2 cellular contexts compared by ENCODE assay signal in the genomic region with DNA sequence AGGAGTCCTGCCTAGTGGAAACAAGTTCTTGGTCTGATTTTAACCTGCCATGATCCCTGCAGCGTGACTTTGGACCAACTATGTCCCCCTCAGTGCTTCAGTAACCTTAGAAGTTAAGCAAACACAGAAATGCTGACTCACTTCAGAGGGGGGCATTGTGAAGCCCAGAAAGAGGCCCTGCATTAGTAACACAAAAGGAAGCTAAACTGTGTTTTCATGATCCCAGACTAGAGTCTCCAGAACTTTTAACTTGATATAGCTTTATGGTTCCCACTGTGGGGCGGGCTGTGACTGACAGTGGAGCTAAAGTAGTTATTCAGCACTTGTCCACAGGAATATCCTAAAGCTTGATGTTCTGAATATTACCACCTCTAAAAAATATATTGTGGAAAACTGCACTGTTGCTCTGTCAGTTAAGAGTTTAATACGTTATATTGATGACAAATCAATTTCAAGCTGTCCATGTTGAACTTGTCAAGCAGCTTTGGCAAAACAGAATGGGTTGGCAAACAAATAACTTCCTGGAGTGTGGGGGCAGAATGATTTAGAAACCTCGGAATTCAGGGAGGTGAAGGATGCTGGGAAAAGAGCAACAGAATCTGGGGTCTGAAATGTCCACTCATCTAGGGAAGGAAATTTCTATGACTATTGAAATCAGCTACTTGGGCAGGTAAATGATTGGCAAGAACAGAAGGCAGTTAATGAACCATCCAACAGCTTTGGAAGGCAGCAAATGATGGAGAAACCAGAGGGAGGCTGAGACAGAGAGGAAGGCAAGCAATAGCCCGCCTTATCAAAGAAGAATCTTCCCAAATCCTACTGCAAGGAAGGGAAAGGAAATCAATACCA.
TF ChIP-seq lines count a peak whose summit lies in the region.

No MANE protein-coding gene starts in this region.

TF ChIP-seq in IMR-90, 13 proteins besides CTCF, POLR2A, EP300 and RAD21 (continued from another document):
- peak; percentile 56; the same call in 1 of the 2 replicates for TF ChIP-seq CEBPB (IDR thresholded peaks at IDR 0.05; ENCODE audit: low read depth, low read length)
- peak; percentile 60; the same call in 1 of the 2 replicates for TF ChIP-seq FOS (IDR thresholded peaks at IDR 0.05; ENCODE audit: low read depth, low read length)
- TF ChIP-seq NFE2L2 (IDR thresholded peaks at IDR 0.05; ENCODE audit: low read depth, low read length) = peak; percentile 97
- TF ChIP-seq MAFK (IDR thresholded peaks at IDR 0.05; ENCODE audit: low read depth, low read length) = peak; percentile 81

TF ChIP-seq in HepG2, 621 proteins besides CTCF, POLR2A, EP300 and RAD21 (continued from another document and continues in another):
- TF ChIP-seq, protein P1, sequence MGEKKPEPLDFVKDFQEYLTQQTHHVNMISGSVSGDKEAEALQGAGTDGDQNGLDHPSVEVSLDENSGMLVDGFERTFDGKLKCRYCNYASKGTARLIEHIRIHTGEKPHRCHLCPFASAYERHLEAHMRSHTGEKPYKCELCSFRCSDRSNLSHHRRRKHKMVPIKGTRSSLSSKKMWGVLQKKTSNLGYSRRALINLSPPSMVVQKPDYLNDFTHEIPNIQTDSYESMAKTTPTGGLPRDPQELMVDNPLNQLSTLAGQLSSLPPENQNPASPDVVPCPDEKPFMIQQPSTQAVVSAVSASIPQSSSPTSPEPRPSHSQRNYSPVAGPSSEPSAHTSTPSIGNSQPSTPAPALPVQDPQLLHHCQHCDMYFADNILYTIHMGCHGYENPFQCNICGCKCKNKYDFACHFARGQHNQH (CRISPR knock-in tag; IDR thresholded peaks at IDR 0.05) = 0 out of 2 replicates have a peak, but pooled peaks have one; percentile 59
- TF ChIP-seq, protein P2, sequence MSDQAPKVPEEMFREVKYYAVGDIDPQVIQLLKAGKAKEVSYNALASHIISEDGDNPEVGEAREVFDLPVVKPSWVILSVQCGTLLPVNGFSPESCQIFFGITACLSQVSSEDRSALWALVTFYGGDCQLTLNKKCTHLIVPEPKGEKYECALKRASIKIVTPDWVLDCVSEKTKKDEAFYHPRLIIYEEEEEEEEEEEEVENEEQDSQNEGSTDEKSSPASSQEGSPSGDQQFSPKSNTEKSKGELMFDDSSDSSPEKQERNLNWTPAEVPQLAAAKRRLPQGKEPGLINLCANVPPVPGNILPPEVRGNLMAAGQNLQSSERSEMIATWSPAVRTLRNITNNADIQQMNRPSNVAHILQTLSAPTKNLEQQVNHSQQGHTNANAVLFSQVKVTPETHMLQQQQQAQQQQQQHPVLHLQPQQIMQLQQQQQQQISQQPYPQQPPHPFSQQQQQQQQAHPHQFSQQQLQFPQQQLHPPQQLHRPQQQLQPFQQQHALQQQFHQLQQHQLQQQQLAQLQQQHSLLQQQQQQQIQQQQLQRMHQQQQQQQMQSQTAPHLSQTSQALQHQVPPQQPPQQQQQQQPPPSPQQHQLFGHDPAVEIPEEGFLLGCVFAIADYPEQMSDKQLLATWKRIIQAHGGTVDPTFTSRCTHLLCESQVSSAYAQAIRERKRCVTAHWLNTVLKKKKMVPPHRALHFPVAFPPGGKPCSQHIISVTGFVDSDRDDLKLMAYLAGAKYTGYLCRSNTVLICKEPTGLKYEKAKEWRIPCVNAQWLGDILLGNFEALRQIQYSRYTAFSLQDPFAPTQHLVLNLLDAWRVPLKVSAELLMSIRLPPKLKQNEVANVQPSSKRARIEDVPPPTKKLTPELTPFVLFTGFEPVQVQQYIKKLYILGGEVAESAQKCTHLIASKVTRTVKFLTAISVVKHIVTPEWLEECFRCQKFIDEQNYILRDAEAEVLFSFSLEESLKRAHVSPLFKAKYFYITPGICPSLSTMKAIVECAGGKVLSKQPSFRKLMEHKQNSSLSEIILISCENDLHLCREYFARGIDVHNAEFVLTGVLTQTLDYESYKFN (CRISPR knock-in tag; conservative IDR thresholded peaks at IDR 0.05) = peak; percentile 84
- TF ChIP-seq DMAP1 (CRISPR knock-in tag; IDR thresholded peaks at IDR 0.05) (0 out of 2 replicates have a peak, but pooled peaks have one; percentile 33), ZNF788 (CRISPR knock-in tag; IDR thresholded peaks at IDR 0.05; ENCODE audit: borderline replicate concordance) (0 out of 2 replicates have a peak, but pooled peaks have one; percentile 16), SIX4 (CRISPR knock-in tag; IDR thresholded peaks at IDR 0.05) (peak; percentile 97), SP2 (CRISPR knock-in tag; IDR thresholded peaks at IDR 0.05) (no peak), ZNF644 (CRISPR knock-in tag; IDR thresholded peaks at IDR 0.05; ENCODE audit: low read depth) (peak; percentile 92), ZNF746 (CRISPR knock-in tag; IDR thresholded peaks at IDR 0.05) (0 out of 2 replicates have a peak, but pooled peaks have one; percentile 63), PHF21A (CRISPR knock-in tag; IDR thresholded peaks at IDR 0.05) (peak; percentile 34; the same call in 1 of the 2 replicates), ZMYM4 (CRISPR knock-in tag; IDR thresholded peaks at IDR 0.05) (peak; percentile 83), MIER3 (CRISPR knock-in tag; IDR thresholded peaks at IDR 0.05; ENCODE audit: borderline replicate concordance) (peak; percentile 64; the same call in 1 of the 2 replicates), ZFP1 (CRISPR knock-in tag; IDR thresholded peaks at IDR 0.05) (peak; percentile 35; the same call in 1 of the 2 replicates), ZNF501 (CRISPR knock-in tag; IDR thresholded peaks at IDR 0.05) (no peak), NFKBIZ (CRISPR knock-in tag; IDR thresholded peaks at IDR 0.05) (0 out of 2 replicates have a peak, but pooled peaks have one; percentile 53), NR2F6 (IDR thresholded peaks at IDR 0.05) (peak; percentile 62; the same call in 1 of the 2 replicates), NR2F6 (CRISPR knock-in tag; IDR thresholded peaks at IDR 0.05) (peak; percentile 76; the same call in 1 of the 2 replicates), EHMT2 (IDR thresholded peaks at IDR 0.05; ENCODE audit: borderline replicate concordance, low read depth, low read length) (peak; percentile 69; the same call in 1 of the 2 replicates), EZH2 (conservative IDR thresholded peaks at IDR 0.05; ENCODE audit: low read depth, low read length) (no peak), CEBPB (IDR thresholded peaks at IDR 0.05; ENCODE audit: borderline replicate concordance, low read depth, low read length) (0 out of 2 replicates have a peak, but pooled peaks have one; percentile 19), STAG1 (CRISPR knock-in tag; IDR thresholded peaks at IDR 0.05) (no peak), ZBTB7B (CRISPR knock-in tag; IDR thresholded peaks at IDR 0.05) (peak; percentile 81), MED1 (CRISPR knock-in tag; IDR thresholded peaks at IDR 0.05) (peak; percentile 75), RXRA (CRISPR knock-in tag; IDR thresholded peaks at IDR 0.05) (peak; percentile 43; the same call in 1 of the 2 replicates), LCORL (IDR thresholded peaks at IDR 0.05) (no peak), LCORL (CRISPR knock-in tag; IDR thresholded peaks at IDR 0.05) (peak; percentile 71), PAF1 (CRISPR knock-in tag; IDR thresholded peaks at IDR 0.05) (no peak), ZNF616 (CRISPR knock-in tag; IDR thresholded peaks at IDR 0.05; ENCODE audit: low read depth) (no peak), ZMYM3 (CRISPR knock-in tag; IDR thresholded peaks at IDR 0.05) (peak; percentile 64; the same call in 1 of the 2 replicates), CREM (IDR thresholded peaks at IDR 0.05) (peak; percentile 47; the same call in 1 of the 2 replicates), CREM (CRISPR knock-in tag; IDR thresholded peaks at IDR 0.05) (no peak), ELF3 (CRISPR knock-in tag; IDR thresholded peaks at IDR 0.05) (peak; percentile 57), ETV5 (CRISPR knock-in tag; IDR thresholded peaks at IDR 0.05; ENCODE audit: borderline replicate concordance) (peak; percentile 25; the same call in 1 of the 2 replicates), ZNF816 (CRISPR knock-in tag; IDR thresholded peaks at IDR 0.05; ENCODE audit: borderline replicate concordance) (peak; percentile 70; the same call in 1 of the 2 replicates), SOX5 (CRISPR knock-in tag; IDR thresholded peaks at IDR 0.05; ENCODE audit: borderline replicate concordance) (peak; percentile 68; the same call in 1 of the 2 replicates), NCOA2 (CRISPR knock-in tag; IDR thresholded peaks at IDR 0.05) (0 out of 2 replicates have a peak, but pooled peaks have one; percentile 50), JUN (CRISPR knock-in tag; IDR thresholded peaks at IDR 0.05) (peak; percentile 68; the same call in 1 of the 2 replicates), PITX1 (CRISPR knock-in tag; IDR thresholded peaks at IDR 0.05) (0 out of 2 replicates have a peak, but pooled peaks have one; percentile 24), ZFP36L1 (CRISPR knock-in tag; IDR thresholded peaks at IDR 0.05) (0 out of 2 replicates have a peak, but pooled peaks have one; percentile 46), PAX8 (CRISPR knock-in tag; IDR thresholded peaks at IDR 0.05; ENCODE audit: borderline replicate concordance) (no peak), ISL2 (CRISPR knock-in tag; IDR thresholded peaks at IDR 0.05) (0 out of 2 replicates have a peak, but pooled peaks have one; percentile 23), NR2F2 (IDR thresholded peaks at IDR 0.05; ENCODE audit: borderline replicate concordance, low read depth) (peak; percentile 38; the same call in 1 of the 2 replicates), ZNF350 (CRISPR knock-in tag; IDR thresholded peaks at IDR 0.05; ENCODE audit: borderline replicate concordance, low read depth) (0 out of 2 replicates have a peak, but pooled peaks have one; percentile 31), ZNF343 (CRISPR knock-in tag; IDR thresholded peaks at IDR 0.05) (0 out of 2 replicates have a peak, but pooled peaks have one; percentile 69)
- TF ChIP-seq, protein P3, sequence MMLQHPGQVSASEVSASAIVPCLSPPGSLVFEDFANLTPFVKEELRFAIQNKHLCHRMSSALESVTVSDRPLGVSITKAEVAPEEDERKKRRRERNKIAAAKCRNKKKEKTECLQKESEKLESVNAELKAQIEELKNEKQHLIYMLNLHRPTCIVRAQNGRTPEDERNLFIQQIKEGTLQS (CRISPR knock-in tag; IDR thresholded peaks at IDR 0.05) = peak; percentile 58; the same call in 1 of the 2 replicates
- TF ChIP-seq, protein P4, sequence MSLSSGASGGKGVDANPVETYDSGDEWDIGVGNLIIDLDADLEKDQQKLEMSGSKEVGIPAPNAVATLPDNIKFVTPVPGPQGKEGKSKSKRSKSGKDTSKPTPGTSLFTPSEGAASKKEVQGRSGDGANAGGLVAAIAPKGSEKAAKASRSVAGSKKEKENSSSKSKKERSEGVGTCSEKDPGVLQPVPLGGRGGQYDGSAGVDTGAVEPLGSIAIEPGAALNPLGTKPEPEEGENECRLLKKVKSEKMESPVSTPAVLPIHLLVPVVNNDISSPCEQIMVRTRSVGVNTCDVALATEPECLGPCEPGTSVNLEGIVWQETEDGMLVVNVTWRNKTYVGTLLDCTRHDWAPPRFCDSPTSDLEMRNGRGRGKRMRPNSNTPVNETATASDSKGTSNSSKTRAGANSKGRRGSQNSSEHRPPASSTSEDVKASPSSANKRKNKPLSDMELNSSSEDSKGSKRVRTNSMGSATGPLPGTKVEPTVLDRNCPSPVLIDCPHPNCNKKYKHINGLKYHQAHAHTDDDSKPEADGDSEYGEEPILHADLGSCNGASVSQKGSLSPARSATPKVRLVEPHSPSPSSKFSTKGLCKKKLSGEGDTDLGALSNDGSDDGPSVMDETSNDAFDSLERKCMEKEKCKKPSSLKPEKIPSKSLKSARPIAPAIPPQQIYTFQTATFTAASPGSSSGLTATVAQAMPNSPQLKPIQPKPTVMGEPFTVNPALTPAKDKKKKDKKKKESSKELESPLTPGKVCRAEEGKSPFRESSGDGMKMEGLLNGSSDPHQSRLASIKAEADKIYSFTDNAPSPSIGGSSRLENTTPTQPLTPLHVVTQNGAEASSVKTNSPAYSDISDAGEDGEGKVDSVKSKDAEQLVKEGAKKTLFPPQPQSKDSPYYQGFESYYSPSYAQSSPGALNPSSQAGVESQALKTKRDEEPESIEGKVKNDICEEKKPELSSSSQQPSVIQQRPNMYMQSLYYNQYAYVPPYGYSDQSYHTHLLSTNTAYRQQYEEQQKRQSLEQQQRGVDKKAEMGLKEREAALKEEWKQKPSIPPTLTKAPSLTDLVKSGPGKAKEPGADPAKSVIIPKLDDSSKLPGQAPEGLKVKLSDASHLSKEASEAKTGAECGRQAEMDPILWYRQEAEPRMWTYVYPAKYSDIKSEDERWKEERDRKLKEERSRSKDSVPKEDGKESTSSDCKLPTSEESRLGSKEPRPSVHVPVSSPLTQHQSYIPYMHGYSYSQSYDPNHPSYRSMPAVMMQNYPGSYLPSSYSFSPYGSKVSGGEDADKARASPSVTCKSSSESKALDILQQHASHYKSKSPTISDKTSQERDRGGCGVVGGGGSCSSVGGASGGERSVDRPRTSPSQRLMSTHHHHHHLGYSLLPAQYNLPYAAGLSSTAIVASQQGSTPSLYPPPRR (CRISPR knock-in tag; IDR thresholded peaks at IDR 0.05; ENCODE audit: borderline replicate concordance) = 0 out of 2 replicates have a peak, but pooled peaks have one; percentile 18
- TF ChIP-seq, protein P5, sequence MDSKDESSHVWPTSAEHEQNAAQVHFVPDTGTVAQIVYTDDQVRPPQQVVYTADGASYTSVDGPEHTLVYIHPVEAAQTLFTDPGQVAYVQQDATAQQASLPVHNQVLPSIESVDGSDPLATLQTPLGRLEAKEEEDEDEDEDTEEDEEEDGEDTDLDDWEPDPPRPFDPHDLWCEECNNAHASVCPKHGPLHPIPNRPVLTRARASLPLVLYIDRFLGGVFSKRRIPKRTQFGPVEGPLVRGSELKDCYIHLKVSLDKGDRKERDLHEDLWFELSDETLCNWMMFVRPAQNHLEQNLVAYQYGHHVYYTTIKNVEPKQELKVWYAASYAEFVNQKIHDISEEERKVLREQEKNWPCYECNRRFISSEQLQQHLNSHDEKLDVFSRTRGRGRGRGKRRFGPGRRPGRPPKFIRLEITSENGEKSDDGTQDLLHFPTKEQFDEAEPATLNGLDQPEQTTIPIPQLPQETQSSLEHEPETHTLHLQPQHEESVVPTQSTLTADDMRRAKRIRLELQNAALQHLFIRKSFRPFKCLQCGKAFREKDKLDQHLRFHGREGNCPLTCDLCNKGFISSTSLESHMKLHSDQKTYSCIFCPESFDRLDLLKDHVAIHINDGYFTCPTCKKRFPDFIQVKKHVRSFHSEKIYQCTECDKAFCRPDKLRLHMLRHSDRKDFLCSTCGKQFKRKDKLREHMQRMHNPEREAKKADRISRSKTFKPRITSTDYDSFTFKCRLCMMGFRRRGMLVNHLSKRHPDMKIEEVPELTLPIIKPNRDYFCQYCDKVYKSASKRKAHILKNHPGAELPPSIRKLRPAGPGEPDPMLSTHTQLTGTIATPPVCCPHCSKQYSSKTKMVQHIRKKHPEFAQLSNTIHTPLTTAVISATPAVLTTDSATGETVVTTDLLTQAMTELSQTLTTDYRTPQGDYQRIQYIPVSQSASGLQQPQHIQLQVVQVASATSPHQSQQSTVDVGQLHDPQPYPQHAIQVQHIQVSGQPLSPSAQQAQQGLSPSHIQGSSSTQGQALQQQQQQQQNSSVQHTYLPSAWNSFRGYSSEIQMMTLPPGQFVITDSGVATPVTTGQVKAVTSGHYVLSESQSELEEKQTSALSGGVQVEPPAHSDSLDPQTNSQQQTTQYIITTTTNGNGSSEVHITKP (CRISPR knock-in tag; IDR thresholded peaks at IDR 0.05; ENCODE audit: low read depth) = no peak
- TF ChIP-seq, protein P6, sequence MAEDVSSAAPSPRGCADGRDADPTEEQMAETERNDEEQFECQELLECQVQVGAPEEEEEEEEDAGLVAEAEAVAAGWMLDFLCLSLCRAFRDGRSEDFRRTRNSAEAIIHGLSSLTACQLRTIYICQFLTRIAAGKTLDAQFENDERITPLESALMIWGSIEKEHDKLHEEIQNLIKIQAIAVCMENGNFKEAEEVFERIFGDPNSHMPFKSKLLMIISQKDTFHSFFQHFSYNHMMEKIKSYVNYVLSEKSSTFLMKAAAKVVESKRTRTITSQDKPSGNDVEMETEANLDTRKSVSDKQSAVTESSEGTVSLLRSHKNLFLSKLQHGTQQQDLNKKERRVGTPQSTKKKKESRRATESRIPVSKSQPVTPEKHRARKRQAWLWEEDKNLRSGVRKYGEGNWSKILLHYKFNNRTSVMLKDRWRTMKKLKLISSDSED (CRISPR knock-in tag; IDR thresholded peaks at IDR 0.05) = no peak
